Comparison of ENCODE assay signal across 8 cellular contexts in the genomic region with DNA sequence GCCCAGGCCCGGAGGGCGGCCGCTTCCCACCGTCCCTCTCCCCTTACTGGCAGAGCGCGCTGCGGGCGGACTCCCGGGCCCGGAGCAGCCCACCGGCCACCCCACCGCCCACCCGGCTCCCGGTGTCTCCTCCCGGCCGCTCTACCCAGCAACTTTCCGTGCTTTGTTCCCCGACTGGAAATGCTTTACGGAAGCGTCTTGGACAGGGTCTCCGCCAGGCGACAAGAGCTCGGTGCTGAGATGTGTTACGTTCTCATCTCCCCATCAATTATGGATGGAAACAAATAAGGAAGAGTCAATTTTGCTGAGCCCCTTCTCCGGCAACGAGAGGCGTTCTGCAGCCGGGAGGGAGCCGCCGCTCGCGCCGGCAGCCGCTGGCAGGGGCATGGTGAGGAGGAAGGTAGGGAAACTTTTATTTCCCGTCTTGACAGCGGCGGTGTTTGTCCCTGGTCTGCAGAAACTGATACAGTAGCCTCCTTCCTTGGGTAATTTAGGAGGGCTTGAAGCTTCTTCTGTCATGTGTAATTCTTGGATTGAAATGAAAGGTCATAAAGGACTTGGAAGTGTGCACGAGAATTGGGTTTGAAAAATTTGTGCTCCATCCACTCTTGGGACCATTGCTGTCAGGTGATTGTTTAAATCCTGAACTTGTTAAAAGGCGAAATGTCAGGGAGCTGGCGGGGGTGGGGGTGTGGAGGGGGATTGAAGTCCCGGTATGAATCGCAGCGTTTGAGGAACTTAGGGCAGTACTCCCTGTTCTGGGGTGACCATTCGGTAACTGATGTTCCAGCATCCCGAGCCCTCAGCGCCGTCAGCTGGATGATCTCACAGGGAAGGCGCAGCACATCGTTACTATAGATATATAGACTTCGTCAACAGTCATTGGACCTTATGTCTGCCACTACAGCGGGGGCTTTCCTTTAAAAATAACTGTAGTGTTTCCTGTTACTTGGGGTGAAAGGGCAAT. TPM values are rescaled to one million over a fixed set of nuclear protein-coding genes. Genes with fewer than 3 reads are reported as not detected.
DNase-seq lines count a peak whose midpoint lies in the region; ATAC-seq and TF ChIP-seq lines count a peak whose summit lies in the region.

No MANE protein-coding gene starts in this region.

- peak overlapping the region; percentile 86 for H3K4me2 ChIP-seq in parathyroid adenoma (ENCODE audit: low read length)

- peak overlapping the region; percentile 73 for H2AFZ ChIP-seq in parathyroid adenoma

- peaks cover 18% of the 10 kb centered on the region; the same call in 1 of the 2 replicates for H3K4me1 ChIP-seq in SJSA1 (replicated peaks)
- no peaks in the 10 kb centered on the region for H3K4me1 ChIP-seq in parathyroid adenoma

- no peak overlapping the region for H3K4me3 Mint-ChIP-seq in activated CD4-positive, alpha-beta memory T cell treated with anti-CD3 and anti-CD28 coated beads for 36 hours

- POLR2A ChIA-PET in activated CD4-positive, alpha-beta memory T cell treated with anti-CD3 and anti-CD28 coated beads for 36 hours (lab: Charles Lee), result no interaction called here

- peak in 11 of 14 donors; percentile 20 to 80 (median 59) for DNase-seq in C1 segment of cervical spinal cord (lab: John Stamatoyannopoulos, UW)
- DNase-seq in SJSA1 (ENCODE audit: low read depth in 1 of 2, low spot score in 2 of 2), result peak; percentile 37 to 52
- DNase-seq in Right ventricle myocardium superior, result no peak
- no peak for DNase-seq in activated CD4-positive, alpha-beta memory T cell treated with anti-CD3 and anti-CD28 coated beads for 36 hours
- DNase-seq in SKM-1 (lab: John Stamatoyannopoulos, UW; ENCODE audit: unreplicated experiment), result no peak
- no peak for DNase-seq in stimulated activated CD4-positive, alpha-beta T cell treated with anti-CD3 and anti-CD28 coated beads, Interleukin-4, amount 100 ng/mL, for 24 hours
- DNase-seq in ACHN, result no peak

- H3K79me2 ChIP-seq in parathyroid adenoma, result no peaks in the 10 kb centered on the region

- H3K36me3 Mint-ChIP-seq in activated CD4-positive, alpha-beta memory T cell treated with anti-CD3 and anti-CD28 coated beads for 36 hours, result no peaks in the 10 kb centered on the region

- TF ChIP-seq CTCF in parathyroid adenoma (IDR thresholded peaks at IDR 0.05), result no peak

- H3K27me3 ChIP-seq in SJSA1 (replicated peaks) (0 out of 2 replicates have a peak, but pooled peaks cover 4% of the 10 kb centered on the region), parathyroid adenoma (ENCODE audit: control insufficient read depth, insufficient read depth, low read length) (no peaks in the 10 kb centered on the region)

- H3K9me3 ChIP-seq in SJSA1 (replicated peaks) (no peaks in the 10 kb centered on the region), parathyroid adenoma (ENCODE audit: control insufficient read depth, low read length) (no peaks in the 10 kb centered on the region)

- peaks cover 4% of the 10 kb centered on the region for H3K4me1 Mint-ChIP-seq in activated CD4-positive, alpha-beta memory T cell treated with anti-CD3 and anti-CD28 coated beads for 36 hours (ENCODE audit: low read depth)

- H3K27ac ChIP-seq in SJSA1, result no peak overlapping the region
- H3K27ac ChIP-seq in parathyroid adenoma, result peak overlapping the region; percentile 81

- no peaks in the 10 kb centered on the region for H3K9me3 Mint-ChIP-seq in activated CD4-positive, alpha-beta memory T cell treated with anti-CD3 and anti-CD28 coated beads for 36 hours

- intact Hi-C loops in Right ventricle myocardium superior (cut with DNase I), result loop anchor here (5.0 to 10.0 kb wide), 2 partner anchors 56 to 211 kb away; no protein-coding TSS in a partner anchor
- intact Hi-C loops in activated CD4-positive, alpha-beta memory T cell treated with anti-CD3 and anti-CD28 coated beads for 36 hours (cut with micrococcal nuclease), result no loop called here

- H3K36me3 ChIP-seq in SJSA1, result no peaks in the 10 kb centered on the region
- H3K36me3 ChIP-seq in parathyroid adenoma (ENCODE audit: control insufficient read depth, insufficient read depth, low read length), result no peaks in the 10 kb centered on the region

- peaks cover 42% of the 10 kb centered on the region for H3K27me3 Mint-ChIP-seq in activated CD4-positive, alpha-beta memory T cell treated with anti-CD3 and anti-CD28 coated beads for 36 hours

- H3K27ac Mint-ChIP-seq in activated CD4-positive, alpha-beta memory T cell treated with anti-CD3 and anti-CD28 coated beads for 36 hours, result no peak overlapping the region

- ATAC-seq in Right ventricle myocardium superior (ENCODE audit: poor library complexity), result peak; percentile 27

- H3K9ac ChIP-seq in parathyroid adenoma, result no peak overlapping the region

- H3K4me3 ChIP-seq in SJSA1 (peak overlapping the region; percentile 62), parathyroid adenoma (ENCODE audit: low read depth, low read length) (peak overlapping the region; percentile 68)

- in situ Hi-C loops in ACHN (cut with HindIII; ENCODE audit: low pct_ligation_motif_present, low pct_unique_long_range_greater_than_20kb, low sequenced_read_pairs), result no loop called here

- CTCF ChIA-PET in activated CD4-positive, alpha-beta memory T cell treated with anti-CD3 and anti-CD28 coated beads for 36 hours (lab: Charles Lee), result interaction anchor here (1.1 kb wide), 1 partner anchor 12 kb away, joined by 3 read pairs; no protein-coding TSS in a partner anchor

RNA-seq across cellular contexts. Expression of a gene that starts 1.5 kb away (rescaled TPM):
- 2.3 and 3.7 TPM in 2 replicates for total RNA-seq in SJSA1 (2014; rRNA removed; shearing (Covaris generic))
- 16.5 TPM for total RNA-seq in Right ventricle myocardium superior
- not detected for total RNA-seq in activated CD4-positive, alpha-beta memory T cell treated with anti-CD3 and anti-CD28 coated beads for 36 hours

Comparison
In these comparisons a context has a peak if more than half of its experiments do, and no peak if none do; other contexts are left out.
1. DNase-seq: peak in C1 segment of cervical spinal cord (11 of 14) and SJSA1 (2 of 2); none in Right ventricle myocardium superior (single experiment), activated CD4-positive, alpha-beta memory T cell treated with anti-CD3 and anti-CD28 coated beads for 36 hours (single experiment), SKM-1 (single experiment), stimulated activated CD4-positive, alpha-beta T cell treated with anti-CD3 and anti-CD28 coated beads, Interleukin-4, amount 100 ng/mL, for 24 hours (single experiment) and ACHN (single experiment).